In genomic region chr13:74158606-74159352, GRCh38 we compare ENCODE assay signal across 1 cellular context.
TF ChIP-seq lines count a peak whose summit lies in the region.

No MANE protein-coding gene starts in this region.

TF ChIP-seq in GM23338, 12 proteins besides CTCF, POLR2A, EP300 and RAD21 (continued from another document):
- no peak for TF ChIP-seq ZNF462 (CRISPR knock-in tag; IDR thresholded peaks at IDR 0.05)
- no peak for TF ChIP-seq CREB1 (CRISPR knock-in tag; IDR thresholded peaks at IDR 0.05; ENCODE audit: low read depth)
- TF ChIP-seq POLR2AphosphoS5 (IDR thresholded peaks at IDR 0.05; ENCODE audit: low read depth): no peak
- no peak for TF ChIP-seq JUNB (IDR thresholded peaks at IDR 0.05; ENCODE audit: unreplicated experiment)
- TF ChIP-seq, protein P1, sequence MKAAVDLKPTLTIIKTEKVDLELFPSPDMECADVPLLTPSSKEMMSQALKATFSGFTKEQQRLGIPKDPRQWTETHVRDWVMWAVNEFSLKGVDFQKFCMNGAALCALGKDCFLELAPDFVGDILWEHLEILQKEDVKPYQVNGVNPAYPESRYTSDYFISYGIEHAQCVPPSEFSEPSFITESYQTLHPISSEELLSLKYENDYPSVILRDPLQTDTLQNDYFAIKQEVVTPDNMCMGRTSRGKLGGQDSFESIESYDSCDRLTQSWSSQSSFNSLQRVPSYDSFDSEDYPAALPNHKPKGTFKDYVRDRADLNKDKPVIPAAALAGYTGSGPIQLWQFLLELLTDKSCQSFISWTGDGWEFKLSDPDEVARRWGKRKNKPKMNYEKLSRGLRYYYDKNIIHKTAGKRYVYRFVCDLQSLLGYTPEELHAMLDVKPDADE (IDR thresholded peaks at IDR 0.05): no peak
- TF ChIP-seq NANOG (IDR thresholded peaks at IDR 0.05; ENCODE audit: borderline replicate concordance): no peak
- no peak for TF ChIP-seq ZNF331 (CRISPR knock-in tag; IDR thresholded peaks at IDR 0.05; ENCODE audit: low read depth)
- TF ChIP-seq STAT1 (IDR thresholded peaks at IDR 0.05; ENCODE audit: unreplicated experiment): no peak
- no peak for TF ChIP-seq ZNF114 (CRISPR knock-in tag; IDR thresholded peaks at IDR 0.05)
- TF ChIP-seq REST (IDR thresholded peaks at IDR 0.05; ENCODE audit: unreplicated experiment): no peak
